6 cellular contexts compared by ENCODE assay signal in the genomic region with DNA sequence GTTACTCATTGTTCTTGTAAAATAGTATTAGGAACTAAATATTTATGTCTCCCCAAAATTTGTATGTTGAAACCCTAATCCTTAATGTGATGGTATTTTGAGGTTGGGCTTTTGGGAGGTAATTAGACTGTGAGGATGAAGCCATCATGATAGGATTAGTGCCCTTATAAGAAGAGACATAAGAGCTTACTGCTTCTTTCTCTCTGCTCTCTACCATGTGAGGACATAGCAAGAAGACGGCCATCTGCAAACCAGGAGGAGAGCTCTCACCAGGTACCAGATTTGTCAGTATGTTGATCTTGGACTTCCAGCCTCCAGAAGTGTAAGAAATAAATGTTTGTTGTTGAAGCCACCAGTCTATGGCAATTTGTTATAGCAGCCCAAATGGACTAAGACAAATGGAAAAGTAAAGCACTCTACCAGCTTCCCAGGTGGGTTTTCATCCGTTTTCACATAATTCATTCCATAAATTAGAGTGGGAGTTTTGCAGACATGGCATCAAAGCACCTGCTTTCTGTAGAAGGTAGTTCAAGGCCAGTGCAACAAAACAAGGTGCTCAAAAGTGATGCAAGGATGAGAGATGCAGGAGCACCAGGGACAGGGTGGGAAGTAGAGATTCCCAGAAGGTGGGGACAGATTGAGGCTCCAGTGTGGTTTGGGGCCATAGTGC.
"Had no signal": no experiment of that assay in that cellular context is flagged by ENCODE, and none has a peak within 500 bp of the region (broad histone marks: within the 10 kb centered on the region; RNA-seq: fewer than 3 reads in every experiment).

No MANE protein-coding gene starts in this region.

- DNase-seq: GM23248, H7, HFFc6, KBM-7 had no signal

- FAIRE-seq: HepG2 had no signal

- ATAC-seq: HCT116, HepG2 had no signal
